Comparison of ENCODE assay signal across 1 cellular context in the genomic region with DNA sequence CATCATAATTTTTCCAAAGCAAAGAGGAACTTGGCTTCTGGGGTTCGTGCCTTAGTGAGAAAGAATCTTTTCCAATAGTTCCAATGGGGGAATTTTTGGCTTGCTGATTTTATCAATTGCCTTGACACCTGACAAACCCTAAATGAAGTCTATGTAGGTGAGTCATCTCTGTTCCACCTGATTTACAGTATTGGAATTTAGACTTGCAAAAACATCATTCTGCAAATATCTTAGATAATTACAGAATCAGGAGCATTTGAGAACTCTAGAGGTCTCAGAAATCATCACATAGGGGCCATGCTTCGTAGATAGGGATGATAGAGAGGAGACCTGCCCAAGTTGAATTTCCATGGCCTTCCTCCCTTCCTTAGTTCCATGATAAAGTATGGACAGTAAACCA.
TF ChIP-seq lines count a peak whose summit lies in the region.

No MANE protein-coding gene starts in this region.

TF ChIP-seq in A549, 52 proteins besides CTCF, POLR2A, EP300 and RAD21 (continued from another document):
- TF ChIP-seq FOXS1 (CRISPR knock-in tag; IDR thresholded peaks at IDR 0.05) (no peak), SREBF2 (IDR thresholded peaks at IDR 0.05) (no peak), KDM5A (IDR thresholded peaks at IDR 0.05) (no peak)
- TF ChIP-seq, protein P1, sequence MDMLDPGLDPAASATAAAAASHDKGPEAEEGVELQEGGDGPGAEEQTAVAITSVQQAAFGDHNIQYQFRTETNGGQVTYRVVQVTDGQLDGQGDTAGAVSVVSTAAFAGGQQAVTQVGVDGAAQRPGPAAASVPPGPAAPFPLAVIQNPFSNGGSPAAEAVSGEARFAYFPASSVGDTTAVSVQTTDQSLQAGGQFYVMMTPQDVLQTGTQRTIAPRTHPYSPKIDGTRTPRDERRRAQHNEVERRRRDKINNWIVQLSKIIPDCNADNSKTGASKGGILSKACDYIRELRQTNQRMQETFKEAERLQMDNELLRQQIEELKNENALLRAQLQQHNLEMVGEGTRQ (IDR thresholded peaks at IDR 0.05) = no peak
